ENCODE assay signal across 21 cellular contexts in genomic region chr2:30730736-30731135, GRCh38.
"Had no signal": no experiment of that assay in that cellular context is flagged by ENCODE, and none has a peak within 500 bp of the region (broad histone marks: within the 10 kb centered on the region; RNA-seq: fewer than 3 reads in every experiment).

No MANE protein-coding gene starts in this region.

- H3K4me1 ChIP-seq: gastrocnemius medialis, lower lobe of right lung, neural progenitor cell, parathyroid adenoma, prostate gland, right atrium auricular region, tibial nerve, vagina had no signal

- H3K9me3 ChIP-seq: gastrocnemius medialis, lower lobe of right lung, prostate gland, right atrium auricular region, thoracic aorta, tibial nerve, vagina had no signal

- H3K27ac Mint-ChIP-seq: nephron; neural progenitor cell; stimulated activated naive B cell treated with anti-CD40 and anti-IgM and Interleukin-4, amounts not matched to agents 10 μg/mL and 1 μg/mL and 100 μg/mL, for 72 hours; stimulated activated naive CD8-positive, alpha-beta T cell treated with anti-CD3 and anti-CD28 coated beads, Interleukin-15, Interleukin-2, amounts not matched to agents 100 ng/mL and 50 ng/mL, for 24 hours had no signal

- H3K27ac ChIP-seq: epithelial cell of prostate, gastrocnemius medialis, lower lobe of right lung, neural progenitor cell, parathyroid adenoma, prostate gland, right atrium auricular region, thoracic aorta, tibial nerve, vagina had no signal

- H3K4me1 Mint-ChIP-seq: nephron; stimulated activated naive B cell treated with anti-CD40 and anti-IgM and Interleukin-4, amounts not matched to agents 10 μg/mL and 1 μg/mL and 100 μg/mL, for 72 hours had no signal

- DNase-seq: cortex of kidney; effector CD4-positive, alpha-beta T cell; foreskin fibroblast; gastrocnemius medialis; left ventricle myocardium superior; lower lobe of right lung; stimulated activated CD4-positive, alpha-beta T cell treated with anti-CD3 and anti-CD28 coated beads, Interleukin-4, amount 100 ng/mL, for 4 hours; stimulated activated naive B cell treated with anti-CD40 and anti-IgM and Interleukin-4, amounts not matched to agents 10 μg/mL and 1 μg/mL and 100 μg/mL, for 72 hours had no signal

- FAIRE-seq: keratinocyte had no signal

- H3K36me3 Mint-ChIP-seq: neural progenitor cell; stimulated activated naive B cell treated with anti-CD40 and anti-IgM and Interleukin-4, amounts not matched to agents 10 μg/mL and 1 μg/mL and 100 μg/mL, for 72 hours had no signal

- H3K27me3 ChIP-seq: gastrocnemius medialis, neural progenitor cell, right atrium auricular region, tibial nerve, vagina had no signal

- H3K9me3 Mint-ChIP-seq: nephron; neural progenitor cell; stimulated activated naive B cell treated with anti-CD40 and anti-IgM and Interleukin-4, amounts not matched to agents 10 μg/mL and 1 μg/mL and 100 μg/mL, for 72 hours; stimulated activated naive CD8-positive, alpha-beta T cell treated with anti-CD3 and anti-CD28 coated beads, Interleukin-15, Interleukin-2, amounts not matched to agents 100 ng/mL and 50 ng/mL, for 24 hours had no signal

- H3K36me3 ChIP-seq: gastrocnemius medialis, lower lobe of right lung, neural progenitor cell, prostate gland, right atrium auricular region, thoracic aorta, tibial nerve, vagina had no signal

- H3K4me3 Mint-ChIP-seq: nephron; neural progenitor cell; stimulated activated naive B cell treated with anti-CD40 and anti-IgM and Interleukin-4, amounts not matched to agents 10 μg/mL and 1 μg/mL and 100 μg/mL, for 72 hours; stimulated activated naive CD8-positive, alpha-beta T cell treated with anti-CD3 and anti-CD28 coated beads, Interleukin-15, Interleukin-2, amounts not matched to agents 100 ng/mL and 50 ng/mL, for 24 hours had no signal

- H3K4me3 ChIP-seq: gastrocnemius medialis, lower lobe of right lung, neural progenitor cell, prostate gland, right atrium auricular region, thoracic aorta, tibial nerve, vagina had no signal

- ATAC-seq: esophagus mucosa; gastrocnemius medialis; left ventricle myocardium superior; sciatic nerve; stimulated activated naive B cell treated with anti-CD40 and anti-IgM and Interleukin-4, amounts not matched to agents 10 μg/mL and 1 μg/mL and 100 μg/mL, for 72 hours had no signal

- H3K27me3 Mint-ChIP-seq: stimulated activated naive B cell treated with anti-CD40 and anti-IgM and Interleukin-4, amounts not matched to agents 10 μg/mL and 1 μg/mL and 100 μg/mL, for 72 hours had no signal
